8 cellular contexts compared by ENCODE assay signal in the genomic region with DNA sequence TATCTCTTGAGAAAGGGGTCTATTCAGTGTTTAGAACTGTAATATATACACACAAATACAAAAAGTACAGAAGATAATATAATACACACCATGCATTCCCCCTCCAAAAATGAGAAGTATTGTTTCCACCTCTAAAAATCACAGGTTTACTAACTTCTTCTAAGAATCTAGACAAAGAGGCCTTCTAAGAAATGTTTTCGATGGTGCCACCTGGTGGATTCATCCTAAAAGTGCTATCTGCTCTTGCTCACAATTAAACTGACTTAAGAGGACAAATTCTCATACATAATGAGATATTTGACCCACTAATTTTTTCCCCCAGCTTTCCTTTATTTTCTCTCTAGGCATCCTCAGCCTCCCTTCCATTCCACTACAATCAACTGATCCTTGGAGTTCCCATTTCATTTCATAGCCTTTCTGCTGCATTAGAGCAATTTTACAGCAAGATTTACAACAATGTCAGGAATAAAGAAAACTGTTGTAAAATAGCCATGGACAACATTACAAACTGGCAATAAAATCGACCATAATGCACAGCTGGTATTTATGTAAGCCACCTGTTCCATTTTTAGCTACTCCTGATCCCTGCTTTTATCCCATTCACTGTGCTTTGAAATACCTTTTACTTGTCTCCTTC.
DNase-seq lines count a peak whose midpoint lies in the region; ATAC-seq, FAIRE-seq and TF ChIP-seq lines count a peak whose summit lies in the region.

No MANE protein-coding gene starts in this region.

- in situ Hi-C loops in G401 (cut with HindIII; ENCODE audit: low sequenced_read_pairs), result no loop called here

- TF ChIP-seq CTCF in A673 (conservative IDR thresholded peaks at IDR 0.05; ENCODE audit: low read depth, low read length) (peak; percentile 74), osteoblast (IDR thresholded peaks at IDR 0.05; ENCODE audit: extremely low read depth, low read depth, low read length) (peak; percentile 59)

- no peaks in the 10 kb centered on the region for H3K79me2 ChIP-seq in osteoblast (ENCODE audit: insufficient read depth, low read length)

- intact Hi-C loops in A673 (cut with micrococcal nuclease; ENCODE audit: unreplicated experiment), result loop anchor here (1.0 to 10.0 kb wide), 5 partner anchors 92 to 340 kb away; no protein-coding TSS in a partner anchor

- H3K9me3 ChIP-seq in A673 (ENCODE audit: low read depth, low read length, poor library complexity, severe bottlenecking) (no peaks in the 10 kb centered on the region), osteoblast (ENCODE audit: low read depth, low read length) (no peaks in the 10 kb centered on the region)

- H4K20me1 ChIP-seq in osteoblast (ENCODE audit: insufficient read depth, low read length), result no peaks in the 10 kb centered on the region

- H2AFZ ChIP-seq in osteoblast (ENCODE audit: low read length), result no peak overlapping the region

- no peak overlapping the region for H3K4me3 ChIP-seq in A673 (ENCODE audit: low read depth, low read length, poor library complexity, severe bottlenecking)
- H3K4me3 ChIP-seq in osteoblast (ENCODE audit: insufficient read depth, low read length), result no peak overlapping the region

- no peaks in the 10 kb centered on the region for H3K27me3 ChIP-seq in A673 (replicated peaks; ENCODE audit: insufficient read depth, low read depth, low read length, poor library complexity)
- H3K27me3 ChIP-seq in osteoblast (ENCODE audit: insufficient read depth, low read length), result no peaks in the 10 kb centered on the region

- BruUV-seq in A673 (replicated peaks; lab: Mats Ljungman, UMichigan), result no TSS peak

- H3K27ac ChIP-seq in A673 (ENCODE audit: low read depth, low read length, poor library complexity, severe bottlenecking) (no peak overlapping the region), osteoblast (ENCODE audit: low read depth, low read length) (no peak overlapping the region)

- ATAC-seq in HG02970 (IDR thresholded peaks at IDR 0.05; ENCODE audit: low FRiP score, unreplicated experiment), result no peak
- ATAC-seq in GM21619 (IDR thresholded peaks at IDR 0.05; ENCODE audit: unreplicated experiment), result no peak

- no peaks in the 10 kb centered on the region for H3K36me3 ChIP-seq in A673 (ENCODE audit: insufficient read depth, low read length, poor library complexity, severe bottlenecking)
- no peaks in the 10 kb centered on the region for H3K36me3 ChIP-seq in osteoblast (ENCODE audit: insufficient read depth, low read length)

- H3K4me2 ChIP-seq in osteoblast (ENCODE audit: insufficient read depth, low read length), result no peak overlapping the region

- peak; percentile 33 for FAIRE-seq in TTC549 (lab: Jason Lieb, UNC)

- H3K4me1 ChIP-seq in A673 (ENCODE audit: insufficient read depth, low read length, poor library complexity, severe bottlenecking) (no peaks in the 10 kb centered on the region), osteoblast (ENCODE audit: insufficient read depth, low read length) (no peaks in the 10 kb centered on the region)

- peak; percentile 73 for DNase-seq in A673 (ENCODE audit: low spot score)
- DNase-seq in G401 (ENCODE audit: low spot score), result peak; percentile 73
- peak; percentile 1 for DNase-seq in NCI-H1105 (lab: John Stamatoyannopoulos, UW)
- DNase-seq in fibroblast of gingiva (ENCODE audit: low read depth), result peak; percentile 57
- DNase-seq in osteoblast (ENCODE audit: insufficient read length, low spot score, missing footprints), result no peak

- CTCF ChIA-PET in A673 (lab: Charles Lee), result no interaction called here

- POLR2A ChIA-PET in A673 (lab: Charles Lee; ENCODE audit: low non-redundant PET), result no interaction called here
